ENCODE assay signal across 8 cellular contexts in genomic region chr15:63048115-63048985, GRCh38. TPM values are rescaled to one million over a fixed set of nuclear protein-coding genes. Genes with fewer than 3 reads are reported as not detected.
DNase-seq lines count a peak whose midpoint lies in the region; ATAC-seq lines count a peak whose summit lies in the region.

No MANE protein-coding gene starts in this region.

- H3K4me3 ChIP-seq in CD4-positive, alpha-beta memory T cell (ENCODE audit: low read length in 2 of 2), result peak overlapping the region; percentile 50 to 72
- H3K4me3 ChIP-seq in mesenchymal stem cell (ENCODE audit: insufficient read depth in 1 of 2, low read depth in 1 of 2, low read length in 2 of 2), result peak overlapping the region; percentile 74 to 93

- peak overlapping the region; percentile 64 for H2BK120ac ChIP-seq in mesenchymal stem cell (ENCODE audit: low read depth, low read length)

- H3K9me3 Mint-ChIP-seq in CD4-positive, alpha-beta memory T cell, result no peaks in the 10 kb centered on the region

- H2AK5ac ChIP-seq in mesenchymal stem cell (ENCODE audit: low read length, severe bottlenecking), result no peak overlapping the region

- H3K36me3 ChIP-seq in CD4-positive, alpha-beta memory T cell (ENCODE audit: insufficient read depth, low read length), result no peaks in the 10 kb centered on the region
- H3K36me3 ChIP-seq in mesenchymal stem cell (ENCODE audit: control insufficient read depth in 1 of 2, insufficient read depth in 2 of 2, low read depth in 1 of 2, low read length in 2 of 2), result peaks cover 0 to 37% of the 10 kb centered on the region in 2 experiments

- peak overlapping the region; percentile 69 to 94 for H2BK12ac ChIP-seq in mesenchymal stem cell (ENCODE audit: low read length in 2 of 2)

- H3K14ac ChIP-seq in mesenchymal stem cell (ENCODE audit: low read length in 2 of 2), result peak overlapping the region in 1 of 2 experiments; percentile 98

- peak overlapping the region; percentile 86 for H2AFZ ChIP-seq in mesenchymal stem cell (ENCODE audit: low read depth, low read length)

- H3K18ac ChIP-seq in mesenchymal stem cell (ENCODE audit: low read depth in 1 of 2, low read length in 2 of 2), result peak overlapping the region; percentile 92 to 98

- H3K4me1 ChIP-seq in CD4-positive, alpha-beta memory T cell (ENCODE audit: insufficient read depth, low read length), result peaks cover 27% of the 10 kb centered on the region
- peaks cover 9% of the 10 kb centered on the region for H3K4me1 ChIP-seq in mesenchymal stem cell (ENCODE audit: control insufficient read depth, insufficient read depth, low read depth, low read length)

- CTCF ChIA-PET in CD4-positive, alpha-beta memory T cell (lab: Charles Lee; ENCODE audit: partially characterized antibody), result interaction anchor here (0.6 to 7.3 kb wide), 31 partner anchors 10 to 1019 kb away, joined by 3 to 118 read pairs (median 4); no protein-coding TSS in a partner anchor

- peak; percentile 91 for ATAC-seq in GM19455 (IDR thresholded peaks at IDR 0.05; ENCODE audit: unreplicated experiment)

- POLR2A ChIA-PET in CD4-positive, alpha-beta memory T cell (lab: Charles Lee; ENCODE audit: partially characterized antibody), result interaction anchor here (0.5 to 2.7 kb wide), 16 partner anchors 9 to 1113 kb away, joined by 3 to 13 read pairs (median 4); partner anchors contain the start of genes LACTB and RPS27L

- no peaks in the 10 kb centered on the region for H3K79me1 ChIP-seq in mesenchymal stem cell (replicated peaks; ENCODE audit: low read length, poor library complexity, severe bottlenecking)

- H3K23ac ChIP-seq in mesenchymal stem cell (ENCODE audit: low read length in 2 of 2), result peak overlapping the region in 1 of 2 experiments; percentile 96

- peak overlapping the region; percentile 92 for H4K91ac ChIP-seq in mesenchymal stem cell (ENCODE audit: low read length)

- peak overlapping the region; percentile 24 for H3K27ac ChIP-seq in CD4-positive, alpha-beta memory T cell (ENCODE audit: low read depth, low read length)
- peak overlapping the region; percentile 100 for H3K27ac ChIP-seq in mesenchymal stem cell (ENCODE audit: low read length, poor library complexity, severe bottlenecking)

- peak overlapping the region; percentile 94 to 97 (median 96) for H3K4me3 Mint-ChIP-seq in CD4-positive, alpha-beta memory T cell

- peaks cover 22% of the 10 kb centered on the region for H3K27me3 ChIP-seq in CD4-positive, alpha-beta memory T cell (ENCODE audit: insufficient read depth, low read length)
- H3K27me3 ChIP-seq in mesenchymal stem cell (ENCODE audit: control insufficient read depth in 1 of 2, insufficient read depth in 1 of 2, low read length in 2 of 2), result no peaks in the 10 kb centered on the region

- peak overlapping the region; percentile 66 for H4K8ac ChIP-seq in mesenchymal stem cell (ENCODE audit: low read length)

- intact Hi-C loops in CD4-positive, alpha-beta memory T cell (cut with micrococcal nuclease), result loop anchor here (1.0 to 2.0 kb wide), 3 partner anchors 45 to 355 kb away; partner anchors contain the start of gene APH1B

- under 1% methylated on average over 65 of the region's 87 CpGs for WGBS in mesenchymal stem cell

- H2BK5ac ChIP-seq in mesenchymal stem cell (ENCODE audit: low read depth, low read length, poor library complexity, severe bottlenecking), result peak overlapping the region; percentile 79

- H3K9me3 ChIP-seq in CD4-positive, alpha-beta memory T cell (ENCODE audit: control insufficient read depth in 1 of 2, low read length in 2 of 2), result no peaks in the 10 kb centered on the region
- no peaks in the 10 kb centered on the region for H3K9me3 ChIP-seq in mesenchymal stem cell (ENCODE audit: control insufficient read depth, low read length)

- peak overlapping the region; percentile 86 for H3K4me2 ChIP-seq in mesenchymal stem cell (ENCODE audit: low read length, poor library complexity, severe bottlenecking)

- peak overlapping the region; percentile 71 to 92 (median 85) for H3K27ac Mint-ChIP-seq in CD4-positive, alpha-beta memory T cell

- H3K36me3 Mint-ChIP-seq in CD4-positive, alpha-beta memory T cell, result peaks cover 0 to 6% of the 10 kb centered on the region in 2 donors

- DNase-seq in CD4-positive, alpha-beta memory T cell, result peak; percentile 83 to 85 (median 85)
- DNase-seq in HK-2 (ENCODE audit: unreplicated experiment) (peak; percentile 96), NCI-H82 treated with DMSO at 0.1 percent for 48 hours (lab: John Stamatoyannopoulos, UW; ENCODE audit: unreplicated experiment) (peak; percentile 75), mesenchymal stem cell (peak; percentile 94)
- peak; percentile 54 to 77 for DNase-seq in activated CD8-positive, alpha-beta memory T cell treated with anti-CD3 and anti-CD28 coated beads for 1 hour (ENCODE audit: extremely low read depth in 1 of 2, low read depth in 1 of 2)
- DNase-seq in effector CD8-positive, alpha-beta T cell (lab: John Stamatoyannopoulos, UW), result peak; percentile 77
- DNase-seq in stimulated activated CD8-positive, alpha-beta memory T cell treated with anti-CD3 and anti-CD28 coated beads, Interleukin-12 subunit alpha, Interleukin-12 subunit beta, amount 100 ng/mL, for 24 hours (ENCODE audit: extremely low read depth), result peak; percentile 58

- H2BK15ac ChIP-seq in mesenchymal stem cell (ENCODE audit: low read depth, poor library complexity, severe bottlenecking), result peak overlapping the region; percentile 71

- H3K9ac ChIP-seq in mesenchymal stem cell (ENCODE audit: low read length), result peak overlapping the region; percentile 93

- H3K27me3 Mint-ChIP-seq in CD4-positive, alpha-beta memory T cell, result peaks cover 23 to 31% of the 10 kb centered on the region in 2 donors

- H3K4me1 Mint-ChIP-seq in CD4-positive, alpha-beta memory T cell, result peaks cover 9 to 35% (median 22%) of the 10 kb centered on the region in 4 donors

- H3K4ac ChIP-seq in mesenchymal stem cell (ENCODE audit: low read depth in 1 of 2, low read length in 2 of 2), result peak overlapping the region; percentile 95 to 100

RNA-seq across cellular contexts. Expression of gene TPM1, which starts 5.8 kb away (rescaled TPM):
- total RNA-seq in CD4-positive, alpha-beta memory T cell, result 10 to 100 TPM; 25.5 to 29.4 TPM
- 10 to 100 TPM in 1 of 2 donors, 1 to 10 TPM in 1; 8.5 to 11.2 TPM for polyA plus RNA-seq in CD4-positive, alpha-beta memory T cell
- 825 TPM for polyA plus RNA-seq in mesenchymal stem cell (2013, experiment 1 of 2)
- polyA plus RNA-seq in mesenchymal stem cell (2013, experiment 2 of 2), result 826 TPM

Comparison
In these comparisons a context has a peak if more than half of its experiments do, and no peak if none do; other contexts are left out.
1. Peak in every context shown above with its lines: DNase-seq, ATAC-seq, H3K4me3 ChIP-seq and H3K27ac ChIP-seq.